ENCODE assay signal across 1 cellular context in genomic region chr17:67376892-67377726, GRCh38.
TF ChIP-seq lines count a peak whose summit lies in the region.

Gene PITPNC1, plus strand, starts transcription at chr17:67377281.

TF ChIP-seq in WTC11, 78 proteins besides CTCF, POLR2A, EP300 and RAD21 (continued from another document):
- TF ChIP-seq, protein P1, sequence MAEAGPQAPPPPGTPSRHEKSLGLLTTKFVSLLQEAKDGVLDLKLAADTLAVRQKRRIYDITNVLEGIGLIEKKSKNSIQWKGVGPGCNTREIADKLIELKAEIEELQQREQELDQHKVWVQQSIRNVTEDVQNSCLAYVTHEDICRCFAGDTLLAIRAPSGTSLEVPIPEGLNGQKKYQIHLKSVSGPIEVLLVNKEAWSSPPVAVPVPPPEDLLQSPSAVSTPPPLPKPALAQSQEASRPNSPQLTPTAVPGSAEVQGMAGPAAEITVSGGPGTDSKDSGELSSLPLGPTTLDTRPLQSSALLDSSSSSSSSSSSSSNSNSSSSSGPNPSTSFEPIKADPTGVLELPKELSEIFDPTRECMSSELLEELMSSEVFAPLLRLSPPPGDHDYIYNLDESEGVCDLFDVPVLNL (CRISPR knock-in tag; IDR thresholded peaks at IDR 0.05; ENCODE audit: borderline replicate concordance, low read depth), result no peak
- TF ChIP-seq ARID4B (CRISPR knock-in tag; IDR thresholded peaks at IDR 0.05; ENCODE audit: borderline replicate concordance) (peak; percentile 92; the same call in 1 of the 2 replicates), ELF4 (CRISPR knock-in tag; IDR thresholded peaks at IDR 0.05; ENCODE audit: low read depth) (no peak), ZNF219 (CRISPR knock-in tag; IDR thresholded peaks at IDR 0.05; ENCODE audit: borderline replicate concordance) (no peak), PRRX2 (CRISPR knock-in tag; IDR thresholded peaks at IDR 0.05) (no peak), GRHL2 (CRISPR knock-in tag; IDR thresholded peaks at IDR 0.05; ENCODE audit: insufficient replicate concordance, severe bottlenecking) (no peak), CBFB (CRISPR knock-in tag; IDR thresholded peaks at IDR 0.05; ENCODE audit: low read depth) (0 out of 2 replicates have a peak, but pooled peaks have one; percentile 76), MXD4 (CRISPR knock-in tag; IDR thresholded peaks at IDR 0.05; ENCODE audit: borderline replicate concordance) (no peak)
- TF ChIP-seq, protein P2, sequence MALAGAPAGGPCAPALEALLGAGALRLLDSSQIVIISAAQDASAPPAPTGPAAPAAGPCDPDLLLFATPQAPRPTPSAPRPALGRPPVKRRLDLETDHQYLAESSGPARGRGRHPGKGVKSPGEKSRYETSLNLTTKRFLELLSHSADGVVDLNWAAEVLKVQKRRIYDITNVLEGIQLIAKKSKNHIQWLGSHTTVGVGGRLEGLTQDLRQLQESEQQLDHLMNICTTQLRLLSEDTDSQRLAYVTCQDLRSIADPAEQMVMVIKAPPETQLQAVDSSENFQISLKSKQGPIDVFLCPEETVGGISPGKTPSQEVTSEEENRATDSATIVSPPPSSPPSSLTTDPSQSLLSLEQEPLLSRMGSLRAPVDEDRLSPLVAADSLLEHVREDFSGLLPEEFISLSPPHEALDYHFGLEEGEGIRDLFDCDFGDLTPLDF (CRISPR knock-in tag; IDR thresholded peaks at IDR 0.05), result no peak
- TF ChIP-seq, protein P3, sequence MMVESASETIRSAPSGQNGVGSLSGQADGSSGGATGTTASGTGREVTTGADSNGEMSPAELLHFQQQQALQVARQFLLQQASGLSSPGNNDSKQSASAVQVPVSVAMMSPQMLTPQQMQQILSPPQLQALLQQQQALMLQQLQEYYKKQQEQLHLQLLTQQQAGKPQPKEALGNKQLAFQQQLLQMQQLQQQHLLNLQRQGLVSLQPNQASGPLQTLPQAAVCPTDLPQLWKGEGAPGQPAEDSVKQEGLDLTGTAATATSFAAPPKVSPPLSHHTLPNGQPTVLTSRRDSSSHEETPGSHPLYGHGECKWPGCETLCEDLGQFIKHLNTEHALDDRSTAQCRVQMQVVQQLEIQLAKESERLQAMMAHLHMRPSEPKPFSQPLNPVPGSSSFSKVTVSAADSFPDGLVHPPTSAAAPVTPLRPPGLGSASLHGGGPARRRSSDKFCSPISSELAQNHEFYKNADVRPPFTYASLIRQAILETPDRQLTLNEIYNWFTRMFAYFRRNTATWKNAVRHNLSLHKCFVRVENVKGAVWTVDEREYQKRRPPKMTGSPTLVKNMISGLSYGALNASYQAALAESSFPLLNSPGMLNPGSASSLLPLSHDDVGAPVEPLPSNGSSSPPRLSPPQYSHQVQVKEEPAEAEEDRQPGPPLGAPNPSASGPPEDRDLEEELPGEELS (CRISPR knock-in tag; IDR thresholded peaks at IDR 0.05), result no peak; the same call in 1 of the 2 replicates
- TF ChIP-seq, protein P4, sequence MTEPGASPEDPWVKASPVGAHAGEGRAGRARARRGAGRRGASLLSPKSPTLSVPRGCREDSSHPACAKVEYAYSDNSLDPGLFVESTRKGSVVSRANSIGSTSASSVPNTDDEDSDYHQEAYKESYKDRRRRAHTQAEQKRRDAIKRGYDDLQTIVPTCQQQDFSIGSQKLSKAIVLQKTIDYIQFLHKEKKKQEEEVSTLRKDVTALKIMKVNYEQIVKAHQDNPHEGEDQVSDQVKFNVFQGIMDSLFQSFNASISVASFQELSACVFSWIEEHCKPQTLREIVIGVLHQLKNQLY (CRISPR knock-in tag; IDR thresholded peaks at IDR 0.05), result no peak
